11 cellular contexts compared by ENCODE assay signal in the genomic region with DNA sequence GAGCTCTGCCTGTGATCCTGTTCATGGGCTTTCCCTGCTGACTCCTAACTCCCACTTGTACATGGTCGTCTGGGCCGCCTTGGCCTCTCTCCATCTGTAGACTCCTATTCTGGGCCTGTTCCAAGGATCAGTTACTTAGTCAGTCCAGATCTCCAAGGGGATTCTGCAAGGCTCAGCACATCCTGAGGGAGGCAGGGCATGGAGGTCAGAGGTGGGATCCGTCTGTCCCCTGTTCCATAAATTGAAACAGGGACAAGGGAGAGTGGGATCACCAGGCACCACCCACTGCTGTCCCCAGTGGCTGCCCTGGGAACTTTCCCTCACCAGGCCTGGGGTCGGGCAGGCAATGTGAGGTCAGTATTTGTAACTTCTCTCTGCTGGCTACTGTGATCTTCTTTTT. TPM values are rescaled to one million over a fixed set of nuclear protein-coding genes. Genes with fewer than 3 reads are reported as not detected.
DNase-seq lines count a peak whose midpoint lies in the region; ATAC-seq, FAIRE-seq and TF ChIP-seq lines count a peak whose summit lies in the region.
"Had no signal": no experiment of that assay in that cellular context is flagged by ENCODE, and none has a peak within 500 bp of the region (broad histone marks: within the 10 kb centered on the region; RNA-seq: fewer than 3 reads in every experiment).

No MANE protein-coding gene starts in this region.

- H2AFZ ChIP-seq in osteoblast (ENCODE audit: low read length) = no peak overlapping the region

- no peak overlapping the region for H3K27ac ChIP-seq in osteoblast (ENCODE audit: low read depth, low read length)

- H3K36me3 ChIP-seq in osteoblast (ENCODE audit: insufficient read depth, low read length) = no peaks in the 10 kb centered on the region
- H3K36me3 ChIP-seq: vagina had no signal

- no peak for DNase-seq in D721Med (ENCODE audit: insufficient read length, low spot score)
- DNase-seq in Kasumi-1 (lab: John Stamatoyannopoulos, UW) = peak; percentile 1 to 2
- DNase-seq in fibroblast of pulmonary artery (ENCODE audit: low read depth) = no peak
- no peak for DNase-seq in osteoblast (ENCODE audit: insufficient read length, low spot score, missing footprints)
- DNase-seq in NCI-H345 treated with DMSO at 0.1 percent for 48 hours (lab: John Stamatoyannopoulos, UW; ENCODE audit: unreplicated experiment) = no peak
- DNase-seq in NCI-H1694 (lab: John Stamatoyannopoulos, UW) = no peak
- no peak for DNase-seq in RPMI8226
- DNase-seq: activated naive CD8-positive, alpha-beta T cell treated with anti-CD3 and anti-CD28 coated beads, Interleukin-2, amount 50 U/mL, for 24 hours; T-helper 9 cell had no signal

- no peaks in the 10 kb centered on the region for H4K20me1 ChIP-seq in osteoblast (ENCODE audit: insufficient read depth, low read length)

- ATAC-seq in HG03108 (IDR thresholded peaks at IDR 0.05; ENCODE audit: unreplicated experiment) = no peak
- ATAC-seq: activated naive CD8-positive, alpha-beta T cell treated with anti-CD3 and anti-CD28 coated beads, Interleukin-2, amount 50 U/mL, for 24 hours had no signal

- H3K9me3 ChIP-seq in osteoblast (ENCODE audit: low read depth, low read length) = no peaks in the 10 kb centered on the region
- H3K9me3 ChIP-seq: vagina had no signal

- no peaks in the 10 kb centered on the region for H3K27me3 ChIP-seq in osteoblast (ENCODE audit: insufficient read depth, low read length)
- H3K27me3 ChIP-seq: vagina had no signal

- H3K4me3 ChIP-seq in fibroblast of pulmonary artery (replicated peaks; ENCODE audit: low read depth, low read length) = no peak overlapping the region
- no peak overlapping the region for H3K4me3 ChIP-seq in osteoblast (ENCODE audit: insufficient read depth, low read length)
- H3K4me3 ChIP-seq: vagina had no signal

- H3K4me2 ChIP-seq in osteoblast (ENCODE audit: insufficient read depth, low read length) = no peak overlapping the region

- FAIRE-seq in D721Med (lab: Jason Lieb, UNC) = no peak

- H3K79me2 ChIP-seq in osteoblast (ENCODE audit: insufficient read depth, low read length) = no peaks in the 10 kb centered on the region

- TF ChIP-seq CTCF in D721Med (IDR thresholded peaks at IDR 0.05; ENCODE audit: insufficient read depth, missing control alignments) (peak; percentile 4), fibroblast of pulmonary artery (IDR thresholded peaks at IDR 0.05; ENCODE audit: low read length, missing control alignments) (peak; percentile 29), osteoblast (IDR thresholded peaks at IDR 0.05; ENCODE audit: extremely low read depth, low read depth, low read length) (peak; percentile 43)

- H3K4me1 ChIP-seq in osteoblast (ENCODE audit: insufficient read depth, low read length) = peaks cover 13% of the 10 kb centered on the region
- H3K4me1 ChIP-seq: vagina had no signal

RNA-seq across cellular contexts. Expression of gene KCTD10, which starts 43.5 kb away (rescaled TPM):
- 94.6 and 102 TPM in 2 replicates for total RNA-seq in osteoblast

RNA-seq across cellular contexts. Expression of gene UBE3B, which starts 43.8 kb away (rescaled TPM):
- total RNA-seq in osteoblast = 34.8 and 40.9 TPM in 2 replicates

Comparison
In these comparisons a context has a peak if more than half of its experiments do, and no peak if none do; other contexts are left out.
1. DNase-seq: peak in Kasumi-1 (2 of 2); none in D721Med (single experiment), fibroblast of pulmonary artery (single experiment), osteoblast (single experiment), NCI-H345 treated with DMSO at 0.1 percent for 48 hours (single experiment), NCI-H1694 (single experiment) and RPMI8226 (single experiment).
2. Peak in every context shown above with its lines, with median percentiles within 50 percentile points of each other: CTCF ChIP-seq.